ENCODE assay signal across 34 cellular contexts in the genomic region with DNA sequence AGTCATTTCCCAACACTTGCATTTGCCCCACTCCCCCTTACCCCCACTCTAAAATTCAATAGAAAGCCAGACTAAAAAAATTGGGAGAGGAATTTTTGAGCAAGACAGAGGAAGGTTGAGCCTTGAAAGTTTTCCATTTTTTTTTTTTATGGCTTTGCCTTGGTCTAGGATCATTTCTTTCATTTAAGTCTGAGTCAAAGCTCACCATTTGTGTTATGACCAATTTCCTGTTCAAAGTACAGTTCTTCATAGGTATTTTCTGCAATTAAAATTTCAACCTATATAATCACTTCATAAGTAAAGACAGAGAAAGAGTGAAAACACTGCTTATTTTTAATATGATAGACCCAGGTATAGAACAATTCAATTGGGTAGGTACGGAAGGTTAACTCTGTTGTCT.
"Had no signal": no experiment of that assay in that cellular context is flagged by ENCODE, and none has a peak within 500 bp of the region (broad histone marks: within the 10 kb centered on the region; RNA-seq: fewer than 3 reads in every experiment).

No MANE protein-coding gene starts in this region.

- H3K27me3 ChIP-seq: MG63 had no signal

- H3K36me3 ChIP-seq: MG63 had no signal

- H3K27ac ChIP-seq: KMS-11 had no signal

- DNase-seq: Karpas-422, Kasumi-1, MG63, MM.1S, MV-4-11, NCI-H1048, NCI-H1092, NCI-H1092 treated with DMSO at 0.1 percent for 48 hours, NCI-H1105, NCI-H1105 treated with DMSO at 0.1 percent for 48 hours, NCI-H1417, NCI-H1417 treated with DMSO at 0.1 percent for 48 hours, NCI-H1436, NCI-H1436 treated with DMSO at 0.1 percent for 48 hours, NCI-H146, NCI-H1694, NCI-H1694 treated with DMSO at 0.1 percent for 48 hours, NCI-H187, NCI-H187 treated with DMSO at 0.1 percent for 48 hours, NCI-H1930, NCI-H2029, NCI-H2029 treated with DMSO at 0.1 percent for 48 hours, NCI-H2081, NCI-H2081 treated with DMSO at 0.1 percent for 48 hours, NCI-H2107, NCI-H2171, NCI-H2171 treated with DMSO at 0.1 percent for 48 hours, NCI-H2227 treated with DMSO at 0.1 percent for 48 hours, NCI-H226, NCI-H345, NCI-H446, NCI-H446 treated with DMSO at 0.1 percent for 48 hours, NCI-H510A had no signal

- H3K9me3 ChIP-seq: MG63 had no signal

- H3K4me2 ChIP-seq: KMS-11 had no signal

- H3K4me3 ChIP-seq: MG63 had no signal
